Comparison of ENCODE assay signal across 1 cellular context in genomic region chr12:6367969-6368892, GRCh38.
TF ChIP-seq lines count a peak whose summit lies in the region.

No MANE protein-coding gene starts in this region.

TF ChIP-seq in IMR-90, 13 proteins besides CTCF, POLR2A, EP300 and RAD21:
- no peak for TF ChIP-seq FOS (IDR thresholded peaks at IDR 0.05; ENCODE audit: low read depth, low read length)
- no peak for TF ChIP-seq CEBPB (IDR thresholded peaks at IDR 0.05; ENCODE audit: low read depth, low read length)
- TF ChIP-seq, protein P1, sequence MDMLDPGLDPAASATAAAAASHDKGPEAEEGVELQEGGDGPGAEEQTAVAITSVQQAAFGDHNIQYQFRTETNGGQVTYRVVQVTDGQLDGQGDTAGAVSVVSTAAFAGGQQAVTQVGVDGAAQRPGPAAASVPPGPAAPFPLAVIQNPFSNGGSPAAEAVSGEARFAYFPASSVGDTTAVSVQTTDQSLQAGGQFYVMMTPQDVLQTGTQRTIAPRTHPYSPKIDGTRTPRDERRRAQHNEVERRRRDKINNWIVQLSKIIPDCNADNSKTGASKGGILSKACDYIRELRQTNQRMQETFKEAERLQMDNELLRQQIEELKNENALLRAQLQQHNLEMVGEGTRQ (IDR thresholded peaks at IDR 0.05; ENCODE audit: low read depth, low read length) = no peak
- TF ChIP-seq MXI1 (IDR thresholded peaks at IDR 0.05; ENCODE audit: borderline replicate concordance, low read depth, low read length) = no peak
- no peak for TF ChIP-seq RFX5 (IDR thresholded peaks at IDR 0.05; ENCODE audit: low read depth, low read length)
- TF ChIP-seq MAFK (IDR thresholded peaks at IDR 0.05; ENCODE audit: low read depth, low read length) = no peak
TF ChIP-seq in IMR-90: peak in this region for 0.
